6 cellular contexts compared by ENCODE assay signal in genomic region chr17:4988168-4988567, GRCh38. TPM values are rescaled to one million over a fixed set of nuclear protein-coding genes. Genes with fewer than 3 reads are reported as not detected.
A peak's percentile ranks its signal among the peaks of the same experiment; 100 is the strongest.
DNase-seq lines count a peak whose midpoint lies in the region; ATAC-seq and TF ChIP-seq lines count a peak whose summit lies in the region.

No MANE protein-coding gene starts in this region.

- H2AFZ ChIP-seq in smooth muscle cell (ENCODE audit: low read depth): peak overlapping the region; percentile 97

- WGBS in smooth muscle cell (ENCODE audit: low lambda C conversion rate): 41% methylated on average over 10 of the region's 10 CpGs

- H3K36me3 ChIP-seq in smooth muscle cell (ENCODE audit: low read depth): no peaks in the 10 kb centered on the region

- H3K9ac ChIP-seq in smooth muscle cell (ENCODE audit: low read depth): peak overlapping the region; percentile 79

- H3K4me3 ChIP-seq in smooth muscle cell: peak overlapping the region; percentile 91

- H3F3A ChIP-seq in smooth muscle cell (ENCODE audit: low read depth): no peaks in the 10 kb centered on the region

- H4K20me1 ChIP-seq in smooth muscle cell (ENCODE audit: low read depth): no peaks in the 10 kb centered on the region

- peak; percentile 26 for DNase-seq in NCI-H1436 treated with DMSO at 0.1 percent for 48 hours (lab: John Stamatoyannopoulos, UW)
- DNase-seq in epithelial cell of prostate (ENCODE audit: low read depth, low spot score): no peak
- no peak for DNase-seq in smooth muscle cell (lab: John Stamatoyannopoulos, UW; ENCODE audit: unreplicated experiment)
- no peak for DNase-seq in H4 (ENCODE audit: low spot score)
- no peak for DNase-seq in GM10266 (ENCODE audit: extremely low spot score)

- ATAC-seq in HG03097 (IDR thresholded peaks at IDR 0.05; ENCODE audit: low FRiP score, unreplicated experiment): no peak

- TF ChIP-seq CTCF in smooth muscle cell (IDR thresholded peaks at IDR 0.05; ENCODE audit: borderline replicate concordance, insufficient read depth, poor library complexity, severe bottlenecking) (no peak), GM10266 (IDR thresholded peaks at IDR 0.05; ENCODE audit: control insufficient read depth, insufficient read depth, low read depth, missing control alignments) (no peak)

- H3K4me2 ChIP-seq in smooth muscle cell: peak overlapping the region; percentile 89

- H3K27ac ChIP-seq in epithelial cell of prostate (peak overlapping the region; percentile 82), smooth muscle cell (ENCODE audit: low read depth) (peak overlapping the region; percentile 68)

- no peaks in the 10 kb centered on the region for H3K9me3 ChIP-seq in smooth muscle cell (replicated peaks; ENCODE audit: low read depth)

- no peaks in the 10 kb centered on the region for H3K27me3 ChIP-seq in smooth muscle cell (ENCODE audit: low read depth)

- peaks cover 8% of the 10 kb centered on the region for H3K4me1 ChIP-seq in smooth muscle cell (ENCODE audit: low read depth)

- H3K79me2 ChIP-seq in smooth muscle cell (ENCODE audit: low read depth): no peaks in the 10 kb centered on the region

RNA-seq across cellular contexts. Expression of gene CAMTA2, which starts 0.7 kb away (rescaled TPM):
- total RNA-seq in smooth muscle cell: 5.1 and 11.8 TPM in 2 replicates
- polyA plus RNA-seq in smooth muscle cell: 26.2 and 33.0 TPM in 2 replicates
- 0.90 and 0.97 TPM in 2 replicates for total RNA-seq in H4 (2014; rRNA removed; shearing (Covaris generic))

RNA-seq across cellular contexts. Expression of gene INCA1, which starts 9.2 kb away (rescaled TPM):
- 0.36 TPM in 1 of 2 replicates, not detected in the other for total RNA-seq in smooth muscle cell
- polyA plus RNA-seq in smooth muscle cell: 1.4 TPM in 2 replicates
- total RNA-seq in H4 (2014; rRNA removed; shearing (Covaris generic)): 0.23 and 0.39 TPM in 2 replicates

RNA-seq across cellular contexts. Expression of gene KIF1C, which starts 9.6 kb away (rescaled TPM):
- total RNA-seq in smooth muscle cell: 20.9 and 22.3 TPM in 2 replicates
- 36.2 and 52.3 TPM in 2 replicates for polyA plus RNA-seq in smooth muscle cell
- 9.9 and 13.0 TPM in 2 replicates for total RNA-seq in H4 (2014; rRNA removed; shearing (Covaris generic))

RNA-seq across cellular contexts. Expression of gene SPAG7, which starts 20.6 kb away (rescaled TPM):
- 59.8 and 70.7 TPM in 2 replicates for total RNA-seq in smooth muscle cell
- 187 and 192 TPM in 2 replicates for polyA plus RNA-seq in smooth muscle cell
- total RNA-seq in H4 (2014; rRNA removed; shearing (Covaris generic)): 24.0 and 32.2 TPM in 2 replicates

RNA-seq across cellular contexts. Expression of gene ENO3, which starts 37.2 kb away (rescaled TPM):
- 2.4 and 5.9 TPM in 2 replicates for total RNA-seq in smooth muscle cell
- polyA plus RNA-seq in smooth muscle cell: 13.1 and 14.5 TPM in 2 replicates
- total RNA-seq in H4 (2014; rRNA removed; shearing (Covaris generic)): 1.7 and 4.7 TPM in 2 replicates
